In the genomic region with DNA sequence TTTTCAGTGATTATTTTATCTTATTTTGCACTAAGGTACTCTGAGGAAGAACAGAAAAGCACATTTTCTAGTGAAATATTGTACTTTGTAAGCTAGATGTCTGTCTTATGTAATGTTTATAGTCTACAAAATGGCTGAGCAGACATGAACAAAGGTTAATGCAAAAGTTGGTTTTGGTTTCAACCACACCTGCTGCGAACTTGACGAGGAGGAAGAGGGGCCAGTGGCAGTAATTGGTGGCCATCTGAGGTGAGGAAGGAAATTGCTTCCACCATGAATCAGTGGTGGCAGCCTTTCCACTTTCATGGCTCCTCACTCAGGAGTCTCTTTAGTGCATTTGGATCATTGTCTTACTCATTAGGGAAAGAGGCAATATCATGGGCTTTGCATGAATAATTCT, we compare ENCODE assay signal across 10 cellular contexts.
"Had no signal": no experiment of that assay in that cellular context is flagged by ENCODE, and none has a peak within 500 bp of the region (broad histone marks: within the 10 kb centered on the region; RNA-seq: fewer than 3 reads in every experiment).

No MANE protein-coding gene starts in this region.

- DNase-seq: H7, HFFc6, IMR-90, KG1 had no signal

- H3K9me3 ChIP-seq: HAP-1 had no signal

- H3K36me3 ChIP-seq: HAP-1 had no signal

- FAIRE-seq: H1, HTR-8/SVneo, K562 had no signal

- ATAC-seq: GM23338, HCT116, K562 had no signal

- H3K4me1 ChIP-seq: HAP-1 had no signal

- H2AFZ ChIP-seq: GM23338 had no signal

- H3K4me2 ChIP-seq: GM23338 had no signal

- H3K4me3 ChIP-seq: GM23338, HAP-1, K562 had no signal
